10 cellular contexts compared by ENCODE assay signal in the genomic region with DNA sequence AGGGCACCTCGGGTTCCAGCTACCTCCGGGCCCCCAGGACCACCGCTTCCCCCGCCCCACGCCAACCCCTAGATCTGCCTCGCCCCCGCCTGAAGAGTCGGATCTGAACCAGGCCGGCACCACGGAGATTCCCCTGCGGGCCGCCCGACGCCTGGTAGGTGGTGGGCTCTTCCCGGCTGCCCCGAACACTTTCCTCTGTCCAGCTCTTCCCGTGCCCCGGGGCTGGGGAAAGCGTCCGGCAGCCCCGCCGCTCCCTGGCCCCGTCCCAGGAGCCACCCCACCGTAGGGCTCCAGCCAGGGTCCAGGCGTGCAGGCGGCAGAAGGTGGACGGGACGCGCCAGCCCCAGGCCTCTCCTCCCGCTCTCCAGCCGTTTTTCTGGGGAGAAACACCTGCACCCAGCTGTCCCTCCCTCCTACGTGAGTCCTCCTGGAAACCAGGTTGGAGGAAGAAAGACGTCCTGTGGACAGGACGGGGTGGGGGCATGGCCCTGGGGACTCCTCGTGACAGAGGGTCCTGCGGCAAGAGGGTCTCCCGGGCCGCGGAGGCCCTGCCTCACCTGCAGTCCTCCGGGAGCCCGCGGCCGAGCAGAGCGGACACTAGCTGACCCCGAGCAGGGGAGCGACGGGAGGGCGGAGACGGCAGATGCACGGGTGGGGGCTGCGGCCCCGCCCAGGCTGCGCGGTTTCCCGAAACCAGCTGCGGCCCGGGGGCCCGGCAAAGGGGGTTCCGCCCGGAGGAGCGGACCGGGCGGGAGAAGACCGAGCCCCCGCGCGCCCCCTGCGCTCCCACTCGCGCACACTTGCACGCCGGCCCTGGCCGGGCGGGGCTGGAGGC. TPM values are rescaled to one million over a fixed set of nuclear protein-coding genes. Genes with fewer than 3 reads are reported as not detected.
DNase-seq lines count a peak whose midpoint lies in the region; ATAC-seq, FAIRE-seq and TF ChIP-seq lines count a peak whose summit lies in the region.
"Had no signal": no experiment of that assay in that cellular context is flagged by ENCODE, and none has a peak within 500 bp of the region (broad histone marks: within the 10 kb centered on the region; RNA-seq: fewer than 3 reads in every experiment).

A gene (minus strand): TSS at position 624 of the 835 bp plus-strand sequence. CDS start 3,795 bp downstream, outside the sequence.

- H3K27me3 ChIP-seq in endothelial cell of umbilical vein (ENCODE audit: control insufficient read depth in 2 of 2, insufficient read depth in 2 of 2, low read length in 2 of 2) (peaks cover 49 to 58% of the 10 kb centered on the region in 2 experiments), mucosa of rectum (ENCODE audit: control insufficient read depth in 2 of 2, insufficient read depth in 2 of 2, low read length in 2 of 2) (no peaks in the 10 kb centered on the region), upper lobe of left lung (peaks cover 0 to 19% (median 6%) of the 10 kb centered on the region in 4 donors)

- H3K9ac ChIP-seq in endothelial cell of umbilical vein (replicated peaks; ENCODE audit: extremely low read depth, insufficient read depth, low read length) (no peak within 1 kb of the TSS), mucosa of rectum (ENCODE audit: low read depth in 1 of 2, low read length in 2 of 2) (peak within 1 kb of the TSS; percentile 89 to 97)

- peaks cover 5% of the 10 kb centered on the region for H3K4me1 Mint-ChIP-seq in activated CD8-positive, alpha-beta T cell treated with anti-CD3 and anti-CD28 coated beads for 36 hours (ENCODE audit: low read depth)
- H3K4me1 Mint-ChIP-seq in activated CD8-positive, alpha-beta T cell treated with anti-CD3 and anti-CD28 coated beads, Interleukin-2, amount 10 ng/mL, durations not matched to agents 7 days and 5 days (ENCODE audit: low read depth): peaks cover 8% of the 10 kb centered on the region

- no peak within 1 kb of the TSS for H3K4me2 ChIP-seq in endothelial cell of umbilical vein (ENCODE audit: insufficient read depth, low read length)

- POLR2A ChIA-PET in activated CD8-positive, alpha-beta T cell treated with anti-CD3 and anti-CD28 coated beads for 36 hours (lab: Charles Lee): no interaction called here
- POLR2A ChIA-PET in activated CD8-positive, alpha-beta T cell treated with anti-CD3 and anti-CD28 coated beads, Interleukin-2, amount 10 ng/mL, durations not matched to agents 7 days and 5 days (lab: Charles Lee): interaction anchor here (0.6 kb wide), 1 partner anchor 541 kb away, joined by 3 read pairs; no protein-coding TSS in a partner anchor
- POLR2A ChIA-PET in endothelial cell of umbilical vein (lab: Charles Lee): no interaction called here

- TF ChIP-seq POLR2A in endothelial cell of umbilical vein (IDR thresholded peaks at IDR 0.05; ENCODE audit: low read depth, low read length) (no peak), upper lobe of left lung (IDR thresholded peaks at IDR 0.05) (no peak)

- H3K9me3 ChIP-seq in endothelial cell of umbilical vein (replicated peaks; ENCODE audit: control insufficient read depth, insufficient read depth, low read length) (no peaks in the 10 kb centered on the region), mucosa of rectum (ENCODE audit: control insufficient read depth in 2 of 2, low read length in 2 of 2) (peaks cover 0 to 1% of the 10 kb centered on the region in 2 donors), upper lobe of left lung (peaks cover 0 to under 1% (median 0%) of the 10 kb centered on the region in 4 donors)

- no peak for TF ChIP-seq CTCF in activated CD8-positive, alpha-beta T cell treated with anti-CD3 and anti-CD28 coated beads for 36 hours (IDR thresholded peaks at IDR 0.05)
- TF ChIP-seq CTCF in endothelial cell of umbilical vein (IDR thresholded peaks at IDR 0.05; ENCODE audit: extremely low read depth in 1 of 2, insufficient read depth in 1 of 2, low read depth in 1 of 2, low read length in 2 of 2) (no peak), upper lobe of left lung (IDR thresholded peaks at IDR 0.05) (no peak), GM10266 (IDR thresholded peaks at IDR 0.05; ENCODE audit: control insufficient read depth, insufficient read depth, low read depth, missing control alignments) (no peak)

- peak within 1 kb of the TSS; percentile 30 for H3K4me3 Mint-ChIP-seq in activated CD8-positive, alpha-beta T cell treated with anti-CD3 and anti-CD28 coated beads for 36 hours
- H3K4me3 Mint-ChIP-seq in activated CD8-positive, alpha-beta T cell treated with anti-CD3 and anti-CD28 coated beads, Interleukin-2, amount 10 ng/mL, durations not matched to agents 7 days and 5 days: no peak within 1 kb of the TSS

- no peak for ATAC-seq in activated CD8-positive, alpha-beta T cell treated with anti-CD3 and anti-CD28 coated beads for 36 hours
- no peak for ATAC-seq in activated CD8-positive, alpha-beta T cell treated with anti-CD3 and anti-CD28 coated beads, Interleukin-2, amount 10 ng/mL, durations not matched to agents 7 days and 5 days
- peak; percentile 34 to 84 for ATAC-seq in upper lobe of left lung (ENCODE audit: low FRiP score in 2 of 2)
- ATAC-seq: Panc1 had no signal

- no peaks in the 10 kb centered on the region for H3K9me1 ChIP-seq in endothelial cell of umbilical vein (replicated peaks; ENCODE audit: control insufficient read depth, extremely low read depth, insufficient read depth, low read length)

- BruUV-seq in endothelial cell of umbilical vein (replicated peaks; lab: Mats Ljungman, UMichigan): no TSS peak

- no peaks in the 10 kb centered on the region for H3K36me3 Mint-ChIP-seq in activated CD8-positive, alpha-beta T cell treated with anti-CD3 and anti-CD28 coated beads for 36 hours (ENCODE audit: low read depth)
- no peaks in the 10 kb centered on the region for H3K36me3 Mint-ChIP-seq in activated CD8-positive, alpha-beta T cell treated with anti-CD3 and anti-CD28 coated beads, Interleukin-2, amount 10 ng/mL, durations not matched to agents 7 days and 5 days (ENCODE audit: low read depth)

- no peak within 1 kb of the TSS for H3K27ac ChIP-seq in endothelial cell of umbilical vein (ENCODE audit: insufficient read depth, low read depth, low read length)
- H3K27ac ChIP-seq in mucosa of rectum (ENCODE audit: low read depth in 2 of 2, low read length in 2 of 2): peak within 1 kb of the TSS; percentile 95 to 96
- peak within 1 kb of the TSS; percentile 55 to 73 (median 68) for H3K27ac ChIP-seq in upper lobe of left lung
- H3K27ac ChIP-seq: C4-2B had no signal

- H3K9me3 Mint-ChIP-seq in activated CD8-positive, alpha-beta T cell treated with anti-CD3 and anti-CD28 coated beads for 36 hours: peaks cover 5% of the 10 kb centered on the region
- no peaks in the 10 kb centered on the region for H3K9me3 Mint-ChIP-seq in activated CD8-positive, alpha-beta T cell treated with anti-CD3 and anti-CD28 coated beads, Interleukin-2, amount 10 ng/mL, durations not matched to agents 7 days and 5 days (ENCODE audit: insufficient read depth)

- dilution Hi-C loops in endothelial cell of umbilical vein (cut with MboI; ENCODE audit: extremely low pct_ligation_motif_present, low sequenced_read_pairs): no loop called here

- no peaks in the 10 kb centered on the region for H3K4me1 ChIP-seq in endothelial cell of umbilical vein (ENCODE audit: control insufficient read depth, extremely low read depth, insufficient read depth, low read length)
- peaks cover 22 to 30% of the 10 kb centered on the region in 2 donors for H3K4me1 ChIP-seq in mucosa of rectum (ENCODE audit: control insufficient read depth in 2 of 2, insufficient read depth in 2 of 2, low read length in 2 of 2)
- H3K4me1 ChIP-seq in upper lobe of left lung: peaks cover 9 to 24% (median 17%) of the 10 kb centered on the region in 4 donors

- no peak for FAIRE-seq in endothelial cell of umbilical vein (lab: Jason Lieb, UNC)

- no peak for TF ChIP-seq EP300 in upper lobe of left lung (IDR thresholded peaks at IDR 0.05)

- WGBS in upper lobe of left lung, 2 donors: 13 to 35% methylated on average over 4 to 69 of the region's 74 CpGs

- H3K27ac Mint-ChIP-seq in activated CD8-positive, alpha-beta T cell treated with anti-CD3 and anti-CD28 coated beads for 36 hours: no peak within 1 kb of the TSS
- no peak within 1 kb of the TSS for H3K27ac Mint-ChIP-seq in activated CD8-positive, alpha-beta T cell treated with anti-CD3 and anti-CD28 coated beads, Interleukin-2, amount 10 ng/mL, durations not matched to agents 7 days and 5 days

- no peak within 1 kb of the TSS for H2AFZ ChIP-seq in endothelial cell of umbilical vein (ENCODE audit: low read depth, low read length)

- intact Hi-C loops in activated CD8-positive, alpha-beta T cell treated with anti-CD3 and anti-CD28 coated beads for 36 hours (cut with micrococcal nuclease): no loop called here
- intact Hi-C loops in endothelial cell of umbilical vein (cut with micrococcal nuclease): no loop called here

- CTCF ChIA-PET in activated CD8-positive, alpha-beta T cell treated with anti-CD3 and anti-CD28 coated beads for 36 hours (lab: Charles Lee): no interaction called here
- CTCF ChIA-PET in activated CD8-positive, alpha-beta T cell treated with anti-CD3 and anti-CD28 coated beads, Interleukin-2, amount 10 ng/mL, durations not matched to agents 7 days and 5 days (lab: Charles Lee): interaction anchor here (1.2 to 1.3 kb wide), 2 partner anchors 21 to 98 kb away, joined by 3 to 5 read pairs; no protein-coding TSS in a partner anchor
- CTCF ChIA-PET in endothelial cell of umbilical vein (lab: Charles Lee): interaction anchor here (1.1 to 1.7 kb wide), 2 partner anchors 12 to 21 kb away, joined by 3 to 7 read pairs; no protein-coding TSS in a partner anchor

- H3K27me3 Mint-ChIP-seq in activated CD8-positive, alpha-beta T cell treated with anti-CD3 and anti-CD28 coated beads for 36 hours: peaks cover 38% of the 10 kb centered on the region
- peaks cover 54% of the 10 kb centered on the region for H3K27me3 Mint-ChIP-seq in activated CD8-positive, alpha-beta T cell treated with anti-CD3 and anti-CD28 coated beads, Interleukin-2, amount 10 ng/mL, durations not matched to agents 7 days and 5 days (ENCODE audit: low read depth)

- no peak for DNase-seq in activated CD8-positive, alpha-beta T cell treated with anti-CD3 and anti-CD28 coated beads for 36 hours
- DNase-seq in activated CD8-positive, alpha-beta T cell treated with anti-CD3 and anti-CD28 coated beads, Interleukin-2, amount 10 ng/mL, durations not matched to agents 7 days and 5 days: no peak
- DNase-seq in endothelial cell of umbilical vein (ENCODE audit: low read depth, low spot score) (no peak), upper lobe of left lung (peak in 1 of 2 donors; percentile 91), GM10266 (ENCODE audit: extremely low spot score) (no peak), NCI-H128 (lab: John Stamatoyannopoulos, UW; ENCODE audit: unreplicated experiment) (no peak)
- DNase-seq in activated effector memory CD4-positive, alpha-beta T cell treated with anti-CD3 and anti-CD28 coated beads, Interleukin-2, amount 50 U/mL, for 16 hours: no peak

- no peaks in the 10 kb centered on the region for H4K20me1 ChIP-seq in endothelial cell of umbilical vein (replicated peaks; ENCODE audit: control insufficient read depth, extremely low read depth, insufficient read depth, low read length)

- H3K4me3 ChIP-seq in endothelial cell of umbilical vein (replicated peaks in 1 of 3; ENCODE audit: insufficient read depth in 1 of 3, low read depth in 1 of 3, low read length in 3 of 3): no peak within 1 kb of the TSS
- peak within 1 kb of the TSS; percentile 88 to 93 for H3K4me3 ChIP-seq in mucosa of rectum (ENCODE audit: low read length in 2 of 2)
- peak within 1 kb of the TSS; percentile 39 to 62 (median 48) for H3K4me3 ChIP-seq in upper lobe of left lung

- no peaks in the 10 kb centered on the region for H3K79me2 ChIP-seq in endothelial cell of umbilical vein (ENCODE audit: control insufficient read depth, insufficient read depth, low read length)

- H3K36me3 ChIP-seq in endothelial cell of umbilical vein (ENCODE audit: control insufficient read depth in 2 of 2, extremely low read depth in 1 of 2, insufficient read depth in 2 of 2, low read length in 2 of 2) (no peaks in the 10 kb centered on the region), mucosa of rectum (ENCODE audit: control insufficient read depth in 2 of 2, insufficient read depth in 2 of 2, low read length in 2 of 2) (peaks cover 21 to 34% of the 10 kb centered on the region in 2 donors), upper lobe of left lung (peaks cover 0 to 4% (median 0%) of the 10 kb centered on the region in 4 donors)

RNA-seq across cellular contexts. Expression of the gene that starts here (rescaled TPM):
- not detected for total RNA-seq in activated CD8-positive, alpha-beta T cell treated with anti-CD3 and anti-CD28 coated beads for 36 hours
- total RNA-seq in activated CD8-positive, alpha-beta T cell treated with anti-CD3 and anti-CD28 coated beads, Interleukin-2, amount 10 ng/mL, durations not matched to agents 7 days and 5 days: not detected
- total RNA-seq in endothelial cell of umbilical vein (not detected in 2 replicates), upper lobe of left lung (10 to 100 TPM; 10.5 to 82.8 (median 27.4) TPM)
- polyA plus RNA-seq in endothelial cell of umbilical vein: 0.13 and 0.23 TPM in 2 replicates
- 0.06 TPM in 1 of 2 replicates, not detected in the other for polyA plus RNA-seq in endothelial cell of umbilical vein (2011; cell fraction: cytosol; rRNA removed)
- polyA plus RNA-seq in endothelial cell of umbilical vein (2011; cell fraction: nucleus; rRNA removed): 0.34 TPM in 1 of 2 replicates, not detected in the other
- not detected in 2 replicates for polyA plus RNA-seq in endothelial cell of umbilical vein (2012)
- not detected in 2 replicates for polyA minus RNA-seq in endothelial cell of umbilical vein
- polyA minus RNA-seq in endothelial cell of umbilical vein (2011; cell fraction: cytosol; rRNA and poly(A)+ RNA removed): not detected
- 0.48 TPM in 1 of 2 replicates, not detected in the other for polyA minus RNA-seq in endothelial cell of umbilical vein (2011; cell fraction: nucleus; rRNA and poly(A)+ RNA removed)

Comparison
In these comparisons a context has a peak if more than half of its experiments do, and no peak if none do; other contexts are left out.
1. RNA of the gene that starts here (total RNA-seq): 10.5 to 82.8 TPM in upper lobe of left lung; not detected in endothelial cell of umbilical vein, not detected in activated CD8-positive, alpha-beta T cell treated with anti-CD3 and anti-CD28 coated beads for 36 hours and not detected in activated CD8-positive, alpha-beta T cell treated with anti-CD3 and anti-CD28 coated beads, Interleukin-2, amount 10 ng/mL, durations not matched to agents 7 days and 5 days; every median in the first group is over 10 times any median in the second.
2. ATAC-seq: peak in upper lobe of left lung (2 of 2); none in activated CD8-positive, alpha-beta T cell treated with anti-CD3 and anti-CD28 coated beads for 36 hours (single experiment) and activated CD8-positive, alpha-beta T cell treated with anti-CD3 and anti-CD28 coated beads, Interleukin-2, amount 10 ng/mL, durations not matched to agents 7 days and 5 days (single experiment).
3. H3K4me3 ChIP-seq: peak in mucosa of rectum (2 of 2) and upper lobe of left lung (4 of 4); none in endothelial cell of umbilical vein (0 of 3).